ENCODE assay signal across 1 cellular context in the genomic region with DNA sequence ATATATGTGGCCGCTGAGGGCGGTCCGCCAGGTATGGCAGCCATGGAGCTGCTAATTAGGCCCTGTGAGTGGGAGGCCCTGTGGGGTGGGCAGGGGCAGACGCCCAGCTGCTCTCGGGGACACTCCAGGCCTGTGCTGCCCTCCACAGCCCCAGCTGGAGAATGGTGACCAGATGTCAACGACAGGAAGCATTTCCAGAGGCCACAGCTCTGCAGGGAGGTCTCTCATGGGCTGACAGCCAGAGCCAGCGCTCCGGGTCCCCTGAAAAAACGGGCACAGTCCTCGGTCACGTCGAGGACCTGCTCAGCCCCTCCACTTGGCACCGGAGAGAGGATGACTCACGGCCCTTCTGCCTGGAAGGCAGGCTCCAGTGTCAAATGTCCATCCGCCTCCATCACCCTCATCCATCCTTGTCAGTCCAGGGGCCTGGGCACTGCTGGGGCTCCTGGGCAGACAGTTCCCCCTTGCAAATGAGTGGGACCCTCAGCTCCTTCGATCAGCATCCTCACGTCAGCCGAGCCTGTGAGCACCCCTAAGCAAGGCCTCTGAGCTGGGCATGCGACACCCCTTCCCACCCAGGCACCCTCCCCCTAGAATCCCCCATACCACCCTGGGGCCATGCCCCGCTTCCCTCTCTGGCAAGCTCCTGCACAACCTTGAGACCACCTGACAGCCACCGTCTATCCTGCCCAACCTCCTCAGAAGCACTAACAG.
TF ChIP-seq lines count a peak whose summit lies in the region.

No MANE protein-coding gene starts in this region.

TF ChIP-seq in IMR-90, 13 proteins besides CTCF, POLR2A, EP300 and RAD21 (continued from another document):
- TF ChIP-seq CEBPB (IDR thresholded peaks at IDR 0.05; ENCODE audit: low read depth, low read length) = no peak
- TF ChIP-seq MXI1 (IDR thresholded peaks at IDR 0.05; ENCODE audit: borderline replicate concordance, low read depth, low read length) = no peak
- no peak for TF ChIP-seq MAZ (IDR thresholded peaks at IDR 0.05; ENCODE audit: borderline replicate concordance, low read depth, low read length)
- TF ChIP-seq MAFK (IDR thresholded peaks at IDR 0.05; ENCODE audit: low read depth, low read length) = no peak
- TF ChIP-seq NFE2L2 (IDR thresholded peaks at IDR 0.05; ENCODE audit: low read depth, low read length) = no peak
- no peak for TF ChIP-seq SMC3 (IDR thresholded peaks at IDR 0.05; ENCODE audit: low read depth, low read length)
- no peak for TF ChIP-seq FOS (IDR thresholded peaks at IDR 0.05; ENCODE audit: low read depth, low read length)
- TF ChIP-seq ELK1 (IDR thresholded peaks at IDR 0.05; ENCODE audit: borderline replicate concordance, low read depth, low read length) = no peak
